ENCODE assay signal across 8 cellular contexts in the genomic region with DNA sequence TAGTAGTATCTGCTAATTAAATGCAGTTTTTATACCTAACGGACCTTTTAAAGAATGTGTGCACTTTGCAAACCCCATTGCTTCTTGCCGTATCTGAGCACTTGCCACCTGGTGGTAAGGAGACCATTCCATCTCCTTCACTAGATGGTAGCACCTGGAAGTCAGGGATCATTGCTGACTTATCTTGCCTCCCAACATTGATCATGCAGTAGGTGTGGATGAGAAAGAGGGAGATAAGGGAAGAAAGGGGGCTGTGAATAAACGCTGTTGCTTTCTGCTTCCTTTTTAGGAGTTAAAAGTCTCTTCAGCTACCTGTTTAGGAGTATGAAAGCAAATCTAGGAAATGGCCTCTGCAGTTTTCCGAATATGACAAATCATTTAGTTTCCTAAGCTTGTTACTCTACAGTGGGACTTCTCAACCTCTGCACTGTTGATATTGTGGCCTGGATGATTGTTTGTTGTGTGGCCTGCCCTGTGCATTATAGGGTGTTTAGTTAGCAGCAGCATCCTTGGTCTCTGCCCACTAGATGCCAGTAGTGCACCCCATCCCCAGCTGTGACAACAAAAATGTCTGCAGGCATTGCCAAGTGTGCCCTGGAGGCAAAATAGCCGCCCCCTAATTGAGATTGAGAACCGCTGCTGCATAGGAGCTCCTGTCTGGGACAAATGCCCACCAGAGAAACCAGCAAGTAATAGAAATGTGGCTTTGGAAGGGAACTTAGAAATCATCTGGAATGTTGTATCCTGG. TPM values are rescaled to one million over a fixed set of nuclear protein-coding genes. Genes with fewer than 3 reads are reported as not detected.
A peak's percentile ranks its signal among the peaks of the same experiment; 100 is the strongest.
DNase-seq lines count a peak whose midpoint lies in the region.

No MANE protein-coding gene starts in this region.

- no peaks in the 10 kb centered on the region for H3K9me3 ChIP-seq in MG63

- H3K27ac Mint-ChIP-seq in activated naive CD4-positive, alpha-beta T cell treated with anti-CD3 and anti-CD28 coated beads for 36 hours, result no peak overlapping the region

- H3K9me3 Mint-ChIP-seq in activated naive CD4-positive, alpha-beta T cell treated with anti-CD3 and anti-CD28 coated beads for 36 hours, result no peaks in the 10 kb centered on the region

- no peaks in the 10 kb centered on the region for H3K36me3 ChIP-seq in MG63

- H3K27me3 ChIP-seq in MG63, result no peaks in the 10 kb centered on the region

- CTCF ChIA-PET in activated naive CD4-positive, alpha-beta T cell treated with anti-CD3 and anti-CD28 coated beads for 36 hours (lab: Charles Lee), result interaction anchor here (0.7 to 1.0 kb wide), 3 partner anchors 8 to 78 kb away, joined by 3 to 4 read pairs (median 3); no protein-coding TSS in a partner anchor

- DNase-seq in activated naive CD4-positive, alpha-beta T cell treated with anti-CD3 and anti-CD28 coated beads for 36 hours, result peak; percentile 37
- no peak for DNase-seq in activated naive CD4-positive, alpha-beta T cell treated with Interleukin-2 at 50 U/mL for 16 hours
- DNase-seq in H4 (ENCODE audit: low spot score) (peak; percentile 50), MG63 (peak; percentile 15), dermis blood vessel endothelial cell (peak; percentile 70), myocyte (ENCODE audit: low read depth) (peak; percentile 54), OCI-M2 (lab: John Stamatoyannopoulos, UW; ENCODE audit: unreplicated experiment) (no peak)
- DNase-seq in activated CD4-positive, alpha-beta T cell treated with anti-CD3 and anti-CD28 coated beads for 1 hour, result no peak

- intact Hi-C loops in activated naive CD4-positive, alpha-beta T cell treated with anti-CD3 and anti-CD28 coated beads for 36 hours (cut with micrococcal nuclease), result no loop called here

- no peaks in the 10 kb centered on the region for H3K36me3 Mint-ChIP-seq in activated naive CD4-positive, alpha-beta T cell treated with anti-CD3 and anti-CD28 coated beads for 36 hours (ENCODE audit: low read depth)

- H3K4me3 ChIP-seq in MG63, result no peak overlapping the region

- no peak overlapping the region for H3K4me3 Mint-ChIP-seq in activated naive CD4-positive, alpha-beta T cell treated with anti-CD3 and anti-CD28 coated beads for 36 hours

- peaks cover 2% of the 10 kb centered on the region for H3K4me1 Mint-ChIP-seq in activated naive CD4-positive, alpha-beta T cell treated with anti-CD3 and anti-CD28 coated beads for 36 hours (ENCODE audit: low read depth)

- H3K27me3 Mint-ChIP-seq in activated naive CD4-positive, alpha-beta T cell treated with anti-CD3 and anti-CD28 coated beads for 36 hours (ENCODE audit: low read depth), result no peaks in the 10 kb centered on the region

RNA-seq across cellular contexts. Expression of a gene that starts 38.8 kb away (rescaled TPM):
- under 1 TPM; 0.12 to 0.29 TPM for total RNA-seq in activated naive CD4-positive, alpha-beta T cell treated with anti-CD3 and anti-CD28 coated beads for 36 hours
- total RNA-seq in H4 (2014; rRNA removed; shearing (Covaris generic)), result 9.0 and 16.8 TPM in 2 replicates
- total RNA-seq in MG63 (2014; rRNA removed; shearing (Covaris generic); ENCODE audit: low replicate concordance), result 1.2 and 3.4 TPM in 2 replicates
- 25.8 and 34.5 TPM in 2 replicates for total RNA-seq in dermis blood vessel endothelial cell
- total RNA-seq in myocyte, result 7.9 and 10.3 TPM in 2 replicates
- polyA plus RNA-seq in myocyte (2012), result 3.7 TPM

Comparison
In these comparisons a context has a peak if more than half of its experiments do, and no peak if none do; other contexts are left out.
1. DNase-seq: peak in activated naive CD4-positive, alpha-beta T cell treated with anti-CD3 and anti-CD28 coated beads for 36 hours (single experiment), H4 (single experiment), MG63 (single experiment), dermis blood vessel endothelial cell (single experiment) and myocyte (single experiment); none in activated naive CD4-positive, alpha-beta T cell treated with Interleukin-2 at 50 U/mL for 16 hours (single experiment), OCI-M2 (single experiment) and activated CD4-positive, alpha-beta T cell treated with anti-CD3 and anti-CD28 coated beads for 1 hour (single experiment).